In genomic region chr1:91751281-91751680, GRCh38 we compare ENCODE assay signal across 12 cellular contexts.
A peak's percentile ranks its signal among the peaks of the same experiment; 100 is the strongest.
DNase-seq lines count a peak whose midpoint lies in the region; ATAC-seq and TF ChIP-seq lines count a peak whose summit lies in the region.
"Had no signal": no experiment of that assay in that cellular context is flagged by ENCODE, and none has a peak within 500 bp of the region (broad histone marks: within the 10 kb centered on the region; RNA-seq: fewer than 3 reads in every experiment).

No MANE protein-coding gene starts in this region.

- H3K36me3 ChIP-seq in mucosa of descending colon (ENCODE audit: low read depth) (no peaks in the 10 kb centered on the region), upper lobe of right lung (no peaks in the 10 kb centered on the region)

- H3K27ac Mint-ChIP-seq in activated naive CD4-positive, alpha-beta T cell treated with anti-CD3 and anti-CD28 coated beads, Interleukin-2, amount 50 U/mL, for 72 hours = no peak overlapping the region
- H3K27ac Mint-ChIP-seq: WTC11 had no signal

- intact Hi-C loops in mucosa of descending colon (cut with DNase I, micrococcal nuclease) (no loop called here), upper lobe of right lung (cut with DNase I) (no loop called here)

- peaks cover 16 to 27% of the 10 kb centered on the region in 2 donors for H3K36me3 Mint-ChIP-seq in activated naive CD4-positive, alpha-beta T cell treated with anti-CD3 and anti-CD28 coated beads, Interleukin-2, amount 50 U/mL, for 72 hours

- H3K9me3 ChIP-seq in mucosa of descending colon (no peaks in the 10 kb centered on the region), upper lobe of right lung (no peaks in the 10 kb centered on the region)

- H3K27ac ChIP-seq in upper lobe of right lung = no peak overlapping the region
- H3K27ac ChIP-seq: 22Rv1, foreskin keratinocyte had no signal

- DNase-seq in DMS 273 (lab: John Stamatoyannopoulos, UW; ENCODE audit: unreplicated experiment) (peak; percentile 22), DMS 273 treated with DMSO at 0.1 percent for 48 hours (lab: John Stamatoyannopoulos, UW) (no peak), fibroblast of peridontal ligament (ENCODE audit: extremely low read depth) (peak; percentile 98), mucosa of descending colon (no peak), upper lobe of right lung (no peak), kidney glomerular epithelial cell (lab: John Stamatoyannopoulos, UW) (no peak)
- DNase-seq in activated naive CD4-positive, alpha-beta T cell treated with anti-CD3 and anti-CD28 coated beads, Interleukin-2, amount 50 U/mL, for 72 hours (ENCODE audit: low spot score in 2 of 2) = no peak
- DNase-seq: foreskin keratinocyte, GF-D8 had no signal

- peaks cover 0 to 17% of the 10 kb centered on the region in 2 donors for H3K9me3 Mint-ChIP-seq in activated naive CD4-positive, alpha-beta T cell treated with anti-CD3 and anti-CD28 coated beads, Interleukin-2, amount 50 U/mL, for 72 hours

- H3K4me1 ChIP-seq in mucosa of descending colon (ENCODE audit: low read depth) = no peaks in the 10 kb centered on the region
- peaks cover 37% of the 10 kb centered on the region for H3K4me1 ChIP-seq in upper lobe of right lung
- H3K4me1 ChIP-seq: foreskin keratinocyte had no signal

- TF ChIP-seq CTCF in mucosa of descending colon (IDR thresholded peaks at IDR 0.05) (no peak), upper lobe of right lung (IDR thresholded peaks at IDR 0.05) (no peak)

- peak; percentile 55 for ATAC-seq in mucosa of descending colon
- peak; percentile 62 for ATAC-seq in upper lobe of right lung
- ATAC-seq in HG03432 (IDR thresholded peaks at IDR 0.05; ENCODE audit: unreplicated experiment) = no peak
- no peak for ATAC-seq in activated naive CD4-positive, alpha-beta T cell treated with anti-CD3 and anti-CD28 coated beads, Interleukin-2, amount 50 U/mL, for 72 hours
- ATAC-seq: foreskin keratinocyte had no signal

- H3K27me3 ChIP-seq in upper lobe of right lung = no peaks in the 10 kb centered on the region
- H3K27me3 ChIP-seq: foreskin keratinocyte had no signal

- H3K4me3 ChIP-seq in mucosa of descending colon (no peak overlapping the region), upper lobe of right lung (no peak overlapping the region)

Comparison
In these comparisons a context has a peak if more than half of its experiments do, and no peak if none do; other contexts are left out.
1. DNase-seq: peak in DMS 273 (single experiment) and fibroblast of peridontal ligament (single experiment); none in DMS 273 treated with DMSO at 0.1 percent for 48 hours (single experiment), mucosa of descending colon (0 of 3), upper lobe of right lung (single experiment), activated naive CD4-positive, alpha-beta T cell treated with anti-CD3 and anti-CD28 coated beads, Interleukin-2, amount 50 U/mL, for 72 hours (0 of 2) and kidney glomerular epithelial cell (single experiment).
2. ATAC-seq: peak in mucosa of descending colon (single experiment) and upper lobe of right lung (single experiment); none in HG03432 (single experiment) and activated naive CD4-positive, alpha-beta T cell treated with anti-CD3 and anti-CD28 coated beads, Interleukin-2, amount 50 U/mL, for 72 hours (0 of 2).